Comparison of ENCODE assay signal across 25 cellular contexts in genomic region chr17:7416323-7416722, GRCh38. TPM values are rescaled to one million over a fixed set of nuclear protein-coding genes. Genes with fewer than 3 reads are reported as not detected.
DNase-seq lines count a peak whose midpoint lies in the region; ATAC-seq, FAIRE-seq and TF ChIP-seq lines count a peak whose summit lies in the region.
"Had no signal": no experiment of that assay in that cellular context is flagged by ENCODE, and none has a peak within 500 bp of the region (broad histone marks: within the 10 kb centered on the region; RNA-seq: fewer than 3 reads in every experiment).

No MANE protein-coding gene starts in this region.

- dilution Hi-C loops in keratinocyte (cut with MboI; ENCODE audit: extremely low pct_ligation_motif_present, low sequenced_read_pairs) = no loop called here

- peaks cover 8% of the 10 kb centered on the region for H3K4me1 ChIP-seq in keratinocyte (ENCODE audit: control insufficient read depth, extremely low read depth, insufficient read depth, low read length)
- H3K4me1 ChIP-seq: suprapubic skin, uterus had no signal

- peaks cover 2% of the 10 kb centered on the region; the same call in 1 of the 2 replicates for H3K27me3 ChIP-seq in GM06990 (replicated peaks; ENCODE audit: control insufficient read depth, insufficient read depth, low read length)
- no peaks in the 10 kb centered on the region for H3K27me3 ChIP-seq in keratinocyte (ENCODE audit: control insufficient read depth, extremely low read depth, insufficient read depth, low read length)
- H3K27me3 ChIP-seq: dorsolateral prefrontal cortex, suprapubic skin, uterus had no signal

- no peaks in the 10 kb centered on the region for H3K79me2 ChIP-seq in keratinocyte (ENCODE audit: control insufficient read depth, insufficient read depth, low read length)

- no peaks in the 10 kb centered on the region for H3K9me1 ChIP-seq in keratinocyte (ENCODE audit: control insufficient read depth, extremely low read depth, insufficient read depth, low read length)

- H3K4me3 ChIP-seq in GM06990 (replicated peaks; ENCODE audit: low read depth, low read length) (no peak overlapping the region), astrocyte of the spinal cord (ENCODE audit: low read depth, low read length) (no peak overlapping the region), keratinocyte (ENCODE audit: control insufficient read depth in 2 of 3, extremely low read depth in 1 of 3, insufficient read depth in 2 of 3, low read depth in 1 of 3, low read length in 3 of 3) (no peak overlapping the region)
- H3K4me3 ChIP-seq: dorsolateral prefrontal cortex, suprapubic skin, uterus had no signal

- no peak overlapping the region for H3K9ac ChIP-seq in keratinocyte (ENCODE audit: control insufficient read depth, extremely low read depth, insufficient read depth, low read length)
- H3K9ac ChIP-seq: KMS-11 had no signal

- no peak overlapping the region for H2AFZ ChIP-seq in keratinocyte (ENCODE audit: control insufficient read depth, low read length)

- ATAC-seq in HG02588 (IDR thresholded peaks at IDR 0.05; ENCODE audit: unreplicated experiment) (no peak), HG02798 (IDR thresholded peaks at IDR 0.05; ENCODE audit: poor library complexity, unreplicated experiment) (no peak)
- ATAC-seq: activated CD8-positive, alpha-beta memory T cell treated with anti-CD3 and anti-CD28 coated beads, Interleukin-2, amount 10 ng/mL, durations not matched to agents 7 days and 5 days; activated T-cell treated with anti-CD3 and anti-CD28 coated beads, Interleukin-2, amount 50 U/mL, for 72 hours had no signal

- DNase-seq in GM06990 (ENCODE audit: extremely low read depth, insufficient read length) (no peak), GM18507 (ENCODE audit: extremely low spot score, insufficient read length, low read depth) (no peak), astrocyte of the spinal cord (ENCODE audit: low read depth, low spot score) (no peak), keratinocyte (ENCODE audit: low read depth, low spot score) (no peak), amniotic stem cell (lab: John Stamatoyannopoulos, UW) (no peak)
- DNase-seq: activated CD4-positive, alpha-beta T cell treated with anti-CD3 and anti-CD28 coated beads for 48 hours; activated CD8-positive, alpha-beta memory T cell treated with anti-CD3 and anti-CD28 coated beads, Interleukin-2, amount 10 ng/mL, durations not matched to agents 7 days and 5 days; activated naive CD4-positive, alpha-beta T cell treated with anti-CD3 and anti-CD28 coated beads, Interleukin-2, amount 10 ng/mL, durations not matched to agents 7 days and 5 days; activated T-cell treated with anti-CD3 and anti-CD28 coated beads, Interleukin-2, amount 50 U/mL, for 72 hours; aorta; central memory CD4-positive, alpha-beta T cell; dorsolateral prefrontal cortex; EL; foreskin melanocyte; NCI-H1694; NCI-H2171; NCI-H524; NK-92 treated with Interleukin-12 subunit alpha and Interleukin-12 subunit beta, amount 100 ng/mL, for 24 hours; small intestine; uterus had no signal

- no peak overlapping the region for H3K27ac ChIP-seq in keratinocyte (ENCODE audit: control insufficient read depth, insufficient read depth, low read length)
- H3K27ac ChIP-seq: KMS-11, suprapubic skin, uterus had no signal

- TF ChIP-seq CTCF in GM06990 (IDR thresholded peaks at IDR 0.05; ENCODE audit: insufficient read depth, low read length, poor library complexity, severe bottlenecking) = peak; percentile 6
- TF ChIP-seq CTCF in astrocyte of the spinal cord (IDR thresholded peaks at IDR 0.05; ENCODE audit: low read depth, low read length) = peak; percentile 1
- peak in 2 of 3 experiments; percentile 15 to 22 for TF ChIP-seq CTCF in keratinocyte (optimal IDR thresholded peaks at IDR 0.05 in 1 of 3, IDR thresholded peaks at IDR 0.05 in 1 of 3, conservative IDR thresholded peaks at IDR 0.05 in 1 of 3; ENCODE audit: extremely low read depth in 1 of 3, insufficient read depth in 2 of 3, low read length in 3 of 3)

- H3K9me3 ChIP-seq in keratinocyte (ENCODE audit: control insufficient read depth, low read depth, low read length) = no peaks in the 10 kb centered on the region
- H3K9me3 ChIP-seq: suprapubic skin, uterus had no signal

- no peaks in the 10 kb centered on the region for H4K20me1 ChIP-seq in keratinocyte (ENCODE audit: control insufficient read depth, extremely low read depth, insufficient read depth, low read length)

- no peak overlapping the region for H3K4me2 ChIP-seq in keratinocyte (ENCODE audit: control insufficient read depth, extremely low read depth, insufficient read depth, low read depth, low read length)
- H3K4me2 ChIP-seq: KMS-11 had no signal

- in situ Hi-C loops in astrocyte of the spinal cord (cut with HindIII; ENCODE audit: low sequenced_read_pairs) = no loop called here

- H3K36me3 ChIP-seq in GM06990 (ENCODE audit: control insufficient read depth, insufficient read depth, low read length) (no peaks in the 10 kb centered on the region), keratinocyte (ENCODE audit: control insufficient read depth in 2 of 2, extremely low read depth in 1 of 2, insufficient read depth in 2 of 2, low read length in 2 of 2) (peaks cover 0 to 4% of the 10 kb centered on the region in 2 experiments)
- H3K36me3 ChIP-seq: uterus had no signal

- peak; percentile 65 for FAIRE-seq in GM18507 (lab: Jason Lieb, UNC)
- FAIRE-seq in keratinocyte (lab: Jason Lieb, UNC) = no peak
- FAIRE-seq: small intestine had no signal

RNA-seq across cellular contexts. Expression of gene SPEM1, which starts 3.8 kb away (rescaled TPM):
- polyA plus RNA-seq in keratinocyte = not detected in 3 replicates
- polyA plus RNA-seq in keratinocyte (2011; ENCODE audit: low read depth) = not detected
- not detected in 2 replicates for polyA plus RNA-seq in keratinocyte (2011; cell fraction: cytosol; rRNA removed)
- polyA plus RNA-seq in keratinocyte (2011; cell fraction: nucleus; rRNA removed) = not detected in 2 replicates
- not detected in 2 replicates for polyA plus RNA-seq in keratinocyte (2012; ENCODE audit: low replicate concordance)
- polyA minus RNA-seq in keratinocyte = not detected in 3 replicates
- not detected for polyA minus RNA-seq in keratinocyte (2011; cell fraction: cytosol; rRNA and poly(A)+ RNA removed)
- not detected in 2 replicates for polyA minus RNA-seq in keratinocyte (2011; cell fraction: nucleus; rRNA and poly(A)+ RNA removed)
- polyA plus RNA-seq: aorta, CD14-positive monocyte, small intestine had no signal

RNA-seq across cellular contexts. Expression of gene NLGN2, which starts 8.7 kb away (rescaled TPM):
- polyA plus RNA-seq in keratinocyte = 2.5 to 4.9 TPM (median 4.8 TPM) in 3 replicates
- 1.8 TPM for polyA plus RNA-seq in keratinocyte (2011; ENCODE audit: low read depth)
- 1.4 and 3.1 TPM in 2 replicates for polyA plus RNA-seq in keratinocyte (2011; cell fraction: cytosol; rRNA removed)
- polyA plus RNA-seq in keratinocyte (2011; cell fraction: nucleus; rRNA removed) = 21.2 and 36.3 TPM in 2 replicates
- 7.2 and 11.1 TPM in 2 replicates for polyA plus RNA-seq in keratinocyte (2012; ENCODE audit: low replicate concordance)
- polyA minus RNA-seq in keratinocyte = 2.7 to 14.2 TPM (median 5.1 TPM) in 3 replicates
- polyA minus RNA-seq in keratinocyte (2011; cell fraction: cytosol; rRNA and poly(A)+ RNA removed) = 3.5 TPM
- polyA minus RNA-seq in keratinocyte (2011; cell fraction: nucleus; rRNA and poly(A)+ RNA removed) = 7.0 and 12.2 TPM in 2 replicates
- polyA plus RNA-seq: CD14-positive monocyte had no signal

RNA-seq across cellular contexts. Expression of gene SPEM2, which starts 9.1 kb away (rescaled TPM):
- polyA plus RNA-seq in keratinocyte = not detected in 3 replicates
- polyA plus RNA-seq in keratinocyte (2011; ENCODE audit: low read depth) = not detected
- not detected in 2 replicates for polyA plus RNA-seq in keratinocyte (2011; cell fraction: cytosol; rRNA removed)
- not detected in 2 replicates for polyA plus RNA-seq in keratinocyte (2011; cell fraction: nucleus; rRNA removed)
- not detected in 2 replicates for polyA plus RNA-seq in keratinocyte (2012; ENCODE audit: low replicate concordance)
- polyA minus RNA-seq in keratinocyte = not detected in 3 replicates
- not detected for polyA minus RNA-seq in keratinocyte (2011; cell fraction: cytosol; rRNA and poly(A)+ RNA removed)
- not detected in 2 replicates for polyA minus RNA-seq in keratinocyte (2011; cell fraction: nucleus; rRNA and poly(A)+ RNA removed)
- polyA plus RNA-seq: aorta, CD14-positive monocyte, small intestine had no signal

RNA-seq across cellular contexts. Expression of gene SPEM3, which starts 12.3 kb away (rescaled TPM):
- polyA plus RNA-seq in keratinocyte = not detected in 3 replicates
- not detected for polyA plus RNA-seq in keratinocyte (2011; ENCODE audit: low read depth)
- polyA plus RNA-seq in keratinocyte (2011; cell fraction: cytosol; rRNA removed) = not detected in 2 replicates
- not detected in 2 replicates for polyA plus RNA-seq in keratinocyte (2011; cell fraction: nucleus; rRNA removed)
- polyA plus RNA-seq in keratinocyte (2012; ENCODE audit: low replicate concordance) = 0.07 TPM in 1 of 2 replicates, not detected in the other
- polyA minus RNA-seq in keratinocyte = not detected in 3 replicates
- not detected for polyA minus RNA-seq in keratinocyte (2011; cell fraction: cytosol; rRNA and poly(A)+ RNA removed)
- polyA minus RNA-seq in keratinocyte (2011; cell fraction: nucleus; rRNA and poly(A)+ RNA removed) = not detected in 2 replicates
- polyA plus RNA-seq: aorta, CD14-positive monocyte, small intestine had no signal

RNA-seq across cellular contexts. Expression of gene TMEM256, which starts 12.4 kb away (rescaled TPM):
- 68.1 to 131 TPM (median 90.1 TPM) in 3 replicates for polyA plus RNA-seq in keratinocyte
- polyA plus RNA-seq in keratinocyte (2011; ENCODE audit: low read depth) = 2.4 TPM
- 92.9 and 134 TPM in 2 replicates for polyA plus RNA-seq in keratinocyte (2011; cell fraction: cytosol; rRNA removed)
- 25.6 and 45.5 TPM in 2 replicates for polyA plus RNA-seq in keratinocyte (2011; cell fraction: nucleus; rRNA removed)
- polyA plus RNA-seq in keratinocyte (2012; ENCODE audit: low replicate concordance) = 75.1 and 103 TPM in 2 replicates
- 17.3 to 36.1 TPM (median 34.8 TPM) in 3 replicates for polyA minus RNA-seq in keratinocyte
- polyA minus RNA-seq in keratinocyte (2011; cell fraction: cytosol; rRNA and poly(A)+ RNA removed) = 19.8 TPM
- polyA minus RNA-seq in keratinocyte (2011; cell fraction: nucleus; rRNA and poly(A)+ RNA removed) = 7.9 and 8.1 TPM in 2 replicates
